Comparison of ENCODE assay signal across 2 cellular contexts in genomic region chr9:124513374-124513994, GRCh38.
TF ChIP-seq lines count a peak whose summit lies in the region.

No MANE protein-coding gene starts in this region.

TF ChIP-seq in HepG2, 621 proteins besides CTCF, POLR2A, EP300 and RAD21 (continues in another document):
- TF ChIP-seq TMF1 (CRISPR knock-in tag; IDR thresholded peaks at IDR 0.05; ENCODE audit: low read depth) (no peak), ZNF503 (CRISPR knock-in tag; IDR thresholded peaks at IDR 0.05) (no peak), ZNF281 (CRISPR knock-in tag; IDR thresholded peaks at IDR 0.05; ENCODE audit: borderline replicate concordance) (no peak), SALL2 (CRISPR knock-in tag; IDR thresholded peaks at IDR 0.05) (0 out of 2 replicates have a peak, but pooled peaks have one; percentile 34), ZNF614 (CRISPR knock-in tag; IDR thresholded peaks at IDR 0.05; ENCODE audit: borderline replicate concordance) (no peak), KDM5A (IDR thresholded peaks at IDR 0.05; ENCODE audit: borderline replicate concordance, low read length) (no peak), HIC2 (CRISPR knock-in tag; IDR thresholded peaks at IDR 0.05; ENCODE audit: low read depth) (no peak), PCBP1 (IDR thresholded peaks at IDR 0.05; ENCODE audit: borderline replicate concordance, low read depth, low read length) (no peak), HNF1B (CRISPR knock-in tag; IDR thresholded peaks at IDR 0.05) (no peak), GPBP1L1 (CRISPR knock-in tag; IDR thresholded peaks at IDR 0.05) (no peak), ZFP41 (CRISPR knock-in tag; IDR thresholded peaks at IDR 0.05; ENCODE audit: borderline replicate concordance) (no peak), ZNF232 (CRISPR knock-in tag; IDR thresholded peaks at IDR 0.05; ENCODE audit: borderline replicate concordance) (no peak), ZNF549 (CRISPR knock-in tag; IDR thresholded peaks at IDR 0.05) (no peak), ZBTB7B (CRISPR knock-in tag; IDR thresholded peaks at IDR 0.05) (0 out of 2 replicates have a peak, but pooled peaks have one; percentile 3), ZNF749 (CRISPR knock-in tag; IDR thresholded peaks at IDR 0.05; ENCODE audit: borderline replicate concordance) (no peak), HNRNPH1 (optimal IDR thresholded peaks at IDR 0.05; ENCODE audit: low read depth, low read length) (peak; percentile 33)

TF ChIP-seq in H1, 55 proteins besides CTCF, POLR2A, EP300 and RAD21:
- no peak for TF ChIP-seq SRF (IDR thresholded peaks at IDR 0.05; ENCODE audit: low read depth, low read length)
- TF ChIP-seq E2F6 (IDR thresholded peaks at IDR 0.05), result no peak
- TF ChIP-seq MAX (IDR thresholded peaks at IDR 0.05), result no peak
- peak; percentile 56; the same call in 1 of the 2 replicates for TF ChIP-seq TBP (IDR thresholded peaks at IDR 0.05; ENCODE audit: low read depth, low read length)
